In the genomic region with DNA sequence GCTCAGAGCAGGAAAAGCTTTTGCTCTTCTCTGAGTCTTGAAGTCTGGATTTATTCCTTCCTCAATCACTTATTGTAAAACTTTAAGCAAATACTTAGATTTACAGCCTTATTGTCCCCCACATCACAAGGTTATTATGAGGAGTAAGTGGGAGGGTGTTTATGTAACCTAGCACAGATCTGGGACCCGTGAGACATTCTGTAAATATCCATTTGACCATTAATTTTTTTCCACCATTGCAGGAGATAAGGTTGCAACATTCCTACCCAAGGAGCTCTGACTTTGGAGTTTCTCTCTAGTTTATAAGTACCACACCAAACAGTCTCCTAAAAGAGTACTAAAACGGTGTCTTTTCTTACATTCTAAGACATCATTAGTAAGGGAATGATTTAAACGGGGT, we compare ENCODE assay signal across 18 cellular contexts. TPM values are rescaled to one million over a fixed set of nuclear protein-coding genes. Genes with fewer than 3 reads are reported as not detected.
DNase-seq lines count a peak whose midpoint lies in the region; ATAC-seq and TF ChIP-seq lines count a peak whose summit lies in the region.
"Had no signal": no experiment of that assay in that cellular context is flagged by ENCODE, and none has a peak within 500 bp of the region (broad histone marks: within the 10 kb centered on the region; RNA-seq: fewer than 3 reads in every experiment).

No MANE protein-coding gene starts in this region.

- H3K27ac ChIP-seq in tibial artery (peak overlapping the region; percentile 14 to 46), vagina (no peak overlapping the region)
- H3K27ac ChIP-seq: lower lobe of right lung, thoracic aorta had no signal

- DNase-seq in GM04503 (ENCODE audit: low read depth) (peak; percentile 66), astrocyte of the spinal cord (ENCODE audit: low read depth, low spot score) (peak; percentile 33), kidney glomerular epithelial cell (lab: John Stamatoyannopoulos, UW) (peak; percentile 62), tibial artery (no peak), HAP-1 (ENCODE audit: low spot score in 2 of 2) (no peak), NCI-H187 treated with DMSO at 0.1 percent for 48 hours (lab: John Stamatoyannopoulos, UW) (no peak), vagina (ENCODE audit: extremely low spot score in 2 of 2) (no peak)
- DNase-seq: activated CD4-positive, alpha-beta T cell treated with anti-CD3 and anti-CD28 coated beads, Interleukin-2, amount 50 U/mL, for 48 hours; activated naive CD8-positive, alpha-beta T cell treated with anti-CD3 and anti-CD28 coated beads, Interleukin-2, amount 50 U/mL, for 24 hours; CD4-positive, alpha-beta memory T cell; lower lobe of right lung; natural killer cell; NCI-H2171; right cardiac atrium; RPMI8226; stimulated activated CD4-positive, alpha-beta T cell treated with anti-CD3 and anti-CD28 coated beads, Interleukin-2, amount 100 ng/mL, for 48 hours had no signal

- no peaks in the 10 kb centered on the region for H3K27me3 ChIP-seq in tibial artery
- 0 out of 2 replicates have a peak, but pooled peaks cover 2% of the 10 kb centered on the region for H3K27me3 ChIP-seq in HAP-1 (ENCODE audit: low read depth)
- H3K27me3 ChIP-seq in vagina: no peaks in the 10 kb centered on the region

- no peak for TF ChIP-seq POLR2A in vagina (IDR thresholded peaks at IDR 0.05)

- TF ChIP-seq CTCF in astrocyte of the spinal cord (IDR thresholded peaks at IDR 0.05; ENCODE audit: low read depth, low read length): no peak
- TF ChIP-seq CTCF in tibial artery (IDR thresholded peaks at IDR 0.05): no peak
- no peak for TF ChIP-seq CTCF in vagina (IDR thresholded peaks at IDR 0.05)

- no peaks in the 10 kb centered on the region for H3K36me3 ChIP-seq in tibial artery
- H3K36me3 ChIP-seq in HAP-1 (replicated peaks): no peaks in the 10 kb centered on the region
- H3K36me3 ChIP-seq in vagina: no peaks in the 10 kb centered on the region
- H3K36me3 ChIP-seq: lower lobe of right lung, thoracic aorta had no signal

- H3K4me1 ChIP-seq in tibial artery: peaks cover 0 to 40% (median 6%) of the 10 kb centered on the region in 4 donors
- no peaks in the 10 kb centered on the region for H3K4me1 ChIP-seq in HAP-1
- no peaks in the 10 kb centered on the region for H3K4me1 ChIP-seq in vagina

- H3K9me3 ChIP-seq in tibial artery (no peaks in the 10 kb centered on the region), HAP-1 (no peaks in the 10 kb centered on the region), vagina (no peaks in the 10 kb centered on the region)
- H3K9me3 ChIP-seq: lower lobe of right lung, thoracic aorta had no signal

- H3K4me3 ChIP-seq in astrocyte of the spinal cord (ENCODE audit: low read depth, low read length) (no peak overlapping the region), tibial artery (no peak overlapping the region), HAP-1 (no peak overlapping the region), vagina (no peak overlapping the region)
- H3K4me3 ChIP-seq: lower lobe of right lung, thoracic aorta had no signal

- in situ Hi-C loops in astrocyte of the spinal cord (cut with HindIII; ENCODE audit: low sequenced_read_pairs): no loop called here
- in situ Hi-C loops in HAP-1 (cut with MboI; ENCODE audit: low sequenced_read_pairs): no loop called here

- intact Hi-C loops in tibial artery (cut with DNase I; ENCODE audit: low total_unique reads): no loop called here
- intact Hi-C loops in vagina (cut with DNase I): no loop called here

- no peak for ATAC-seq in GM21447 (IDR thresholded peaks at IDR 0.05; ENCODE audit: unreplicated experiment)
- ATAC-seq: activated naive CD8-positive, alpha-beta T cell treated with anti-CD3 and anti-CD28 coated beads, Interleukin-2, amount 50 U/mL, for 24 hours; lower lobe of right lung; natural killer cell; right cardiac atrium had no signal

RNA-seq across cellular contexts. Expression of a gene that starts 52.1 kb away (rescaled TPM):
- total RNA-seq in vagina: 35.1 TPM

Comparison
In these comparisons a context has a peak if more than half of its experiments do, and no peak if none do; other contexts are left out.
1. DNase-seq: peak in GM04503 (single experiment), astrocyte of the spinal cord (single experiment) and kidney glomerular epithelial cell (single experiment); none in tibial artery (0 of 2), HAP-1 (0 of 2), NCI-H187 treated with DMSO at 0.1 percent for 48 hours (single experiment) and vagina (0 of 2).